Comparison of ENCODE assay signal across 8 cellular contexts in the genomic region with DNA sequence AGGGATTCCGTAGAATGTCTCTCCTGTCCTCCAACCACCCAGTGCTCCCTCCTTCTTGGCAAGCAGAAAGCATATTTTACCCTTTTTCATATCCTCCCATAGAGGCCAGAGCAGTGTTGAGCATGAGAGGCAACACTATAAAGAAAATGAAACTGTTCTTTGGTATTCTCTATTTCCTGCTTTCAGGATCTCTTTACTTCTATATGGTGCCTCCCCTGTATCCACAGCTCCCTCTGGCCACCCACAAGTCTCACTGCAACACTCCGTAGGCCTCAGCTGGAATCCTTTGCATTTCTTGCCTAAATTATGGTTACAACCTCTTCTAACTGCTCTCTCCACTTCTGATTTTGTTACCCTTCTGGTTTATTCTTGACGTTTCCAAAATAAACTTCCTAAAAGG.
DNase-seq lines count a peak whose midpoint lies in the region; ATAC-seq, FAIRE-seq and TF ChIP-seq lines count a peak whose summit lies in the region.

No MANE protein-coding gene starts in this region.

- H3K27me3 ChIP-seq in OCI-LY3 (ENCODE audit: low read depth, low read length) (no peaks in the 10 kb centered on the region), bronchial epithelial cell (ENCODE audit: control insufficient read depth, insufficient read depth, low read length) (no peaks in the 10 kb centered on the region)

- H3K36me3 ChIP-seq in OCI-LY3 (replicated peaks; ENCODE audit: low read depth, low read length) = no peaks in the 10 kb centered on the region
- H3K36me3 ChIP-seq in bronchial epithelial cell (ENCODE audit: control insufficient read depth, insufficient read depth, low read length) = no peaks in the 10 kb centered on the region

- H3K4me3 ChIP-seq in OCI-LY3 (ENCODE audit: low read length) (peak overlapping the region; percentile 15; the same call in 1 of the 2 replicates), bronchial epithelial cell (ENCODE audit: low read depth, low read length) (peak overlapping the region; percentile 12)

- H4K20me1 ChIP-seq in OCI-LY3 (ENCODE audit: insufficient read depth, low read length) = no peaks in the 10 kb centered on the region

- peak; percentile 55 for FAIRE-seq in bronchial epithelial cell (lab: Jason Lieb, UNC)

- no peaks in the 10 kb centered on the region for H3K27me3 Mint-ChIP-seq in activated T-cell treated with anti-CD3 and anti-CD28 coated beads, Interleukin-2, amount 50 U/mL, for 4 hours (ENCODE audit: low read depth)

- H3K4me1 Mint-ChIP-seq in activated T-cell treated with anti-CD3 and anti-CD28 coated beads, Interleukin-2, amount 50 U/mL, for 4 hours (ENCODE audit: low read depth) = no peaks in the 10 kb centered on the region

- peak overlapping the region; percentile 54 for H3K4me2 ChIP-seq in OCI-LY3 (ENCODE audit: low read length)

- peaks cover 9% of the 10 kb centered on the region for H3K4me1 ChIP-seq in OCI-LY3 (ENCODE audit: low read length)

- ATAC-seq in activated T-cell treated with anti-CD3 and anti-CD28 coated beads, Interleukin-2, amount 50 U/mL, for 4 hours = peak; percentile 85 to 91
- ATAC-seq in GM21423 (IDR thresholded peaks at IDR 0.05; ENCODE audit: unreplicated experiment) (peak; percentile 97), HG03558 (IDR thresholded peaks at IDR 0.05; ENCODE audit: extremely low read depth, unreplicated experiment) (peak; percentile 96)

- no peaks in the 10 kb centered on the region for H3K9me3 Mint-ChIP-seq in activated T-cell treated with anti-CD3 and anti-CD28 coated beads, Interleukin-2, amount 50 U/mL, for 4 hours

- H2AFZ ChIP-seq in OCI-LY3 (ENCODE audit: low read depth, low read length) = peak overlapping the region; percentile 97

- peak overlapping the region; percentile 25; the same call in 1 of the 2 replicates for H3K9ac ChIP-seq in OCI-LY3 (ENCODE audit: low read length)

- no peak overlapping the region for H3K4me3 Mint-ChIP-seq in activated T-cell treated with anti-CD3 and anti-CD28 coated beads, Interleukin-2, amount 50 U/mL, for 4 hours

- H3K36me3 Mint-ChIP-seq in activated T-cell treated with anti-CD3 and anti-CD28 coated beads, Interleukin-2, amount 50 U/mL, for 4 hours (ENCODE audit: insufficient read depth) = no peaks in the 10 kb centered on the region

- H3K9me3 ChIP-seq in OCI-LY3 (ENCODE audit: insufficient read depth, low read length) = no peaks in the 10 kb centered on the region

- TF ChIP-seq CTCF in OCI-LY3 (IDR thresholded peaks at IDR 0.05; ENCODE audit: low read depth, low read length) = 0 out of 2 replicates have a peak, but pooled peaks have one; percentile 15
- peak; percentile 69 for TF ChIP-seq CTCF in bronchial epithelial cell (IDR thresholded peaks at IDR 0.05; ENCODE audit: insufficient read depth, low read length, severe bottlenecking)

- no peaks in the 10 kb centered on the region for H3K79me2 ChIP-seq in OCI-LY3 (ENCODE audit: low read length)

- no peak overlapping the region; the same call in 1 of the 2 replicates for H3K27ac ChIP-seq in OCI-LY3 (ENCODE audit: low read length)

- no peak for DNase-seq in activated T-cell treated with anti-CD3 and anti-CD28 coated beads, Interleukin-2, amount 50 U/mL, for 4 hours
- DNase-seq in activated T-cell treated with anti-CD3 and anti-CD28 coated beads for 4 hours = no peak
- peak; percentile 55 for DNase-seq in bronchial epithelial cell (ENCODE audit: low read depth)
- peak; percentile 68 to 84 for DNase-seq in lung microvascular endothelial cell (ENCODE audit: low read depth in 2 of 2)
- no peak for DNase-seq in germinal center (ENCODE audit: low spot score)

Comparison
In these comparisons a context has a peak if more than half of its experiments do, and no peak if none do; other contexts are left out.
1. DNase-seq: peak in bronchial epithelial cell (single experiment) and lung microvascular endothelial cell (2 of 2); none in activated T-cell treated with anti-CD3 and anti-CD28 coated beads, Interleukin-2, amount 50 U/mL, for 4 hours (single experiment), activated T-cell treated with anti-CD3 and anti-CD28 coated beads for 4 hours (single experiment) and germinal center (single experiment).
2. Peak in every context shown above with its lines, with median percentiles within 50 percentile points of each other: ATAC-seq.